35 cellular contexts compared by ENCODE assay signal in genomic region chrX:104469771-104470170, GRCh38.
"Had no signal": no experiment of that assay in that cellular context is flagged by ENCODE, and none has a peak within 500 bp of the region (broad histone marks: within the 10 kb centered on the region; RNA-seq: fewer than 3 reads in every experiment).

No MANE protein-coding gene starts in this region.

- H3K27me3 ChIP-seq: ascending aorta, cardiac muscle cell had no signal

- ATAC-seq: activated CD8-positive, alpha-beta memory T cell treated with anti-CD3 and anti-CD28 coated beads, Interleukin-2, amount 10 ng/mL, durations not matched to agents 7 days and 5 days; activated CD8-positive, alpha-beta T cell treated with anti-CD3 and anti-CD28 coated beads, Interleukin-2, amount 10 ng/mL, durations not matched to agents 7 days and 5 days; activated naive CD8-positive, alpha-beta T cell treated with anti-CD3 and anti-CD28 coated beads, Interleukin-2, amount 50 U/mL, for 24 hours had no signal

- H3K9me3 ChIP-seq: ascending aorta had no signal

- H3K27ac Mint-ChIP-seq: activated B cell treated with CpG ODN at 0.5 μM for 24 hours; activated CD4-positive, alpha-beta memory T cell treated with anti-CD3 and anti-CD28 coated beads, Interleukin-2, amount 10 ng/mL, durations not matched to agents 7 days and 5 days; activated CD4-positive, alpha-beta T cell treated with anti-CD3 and anti-CD28 coated beads, Interleukin-2, amount 10 ng/mL, durations not matched to agents 7 days and 5 days; activated CD8-positive, alpha-beta memory T cell treated with anti-CD3 and anti-CD28 coated beads, Interleukin-2, amount 10 ng/mL, durations not matched to agents 7 days and 5 days; activated CD8-positive, alpha-beta T cell treated with anti-CD3 and anti-CD28 coated beads, Interleukin-2, amount 10 ng/mL, durations not matched to agents 7 days and 5 days; activated naive CD4-positive, alpha-beta T cell treated with anti-CD3 and anti-CD28 coated beads, Interleukin-2, amount 10 ng/mL, durations not matched to agents 7 days and 5 days; activated naive CD4-positive, alpha-beta T cell treated with anti-CD3 and anti-CD28 coated beads, Interleukin-2, amount 50 U/mL, for 24 hours; activated naive CD8-positive, alpha-beta T cell; activated naive CD8-positive, alpha-beta T cell treated with anti-CD3 and anti-CD28 coated beads, Interleukin-2, amount 10 ng/mL, durations not matched to agents 7 days and 5 days; activated naive CD8-positive, alpha-beta T cell treated with anti-CD3 and anti-CD28 coated beads, Interleukin-2, amount 50 U/mL, for 24 hours; activated T-cell treated with anti-CD3 and anti-CD28 coated beads, Interleukin-2, amount 50 U/mL, for 24 hours; activated T-helper 2 cell treated with anti-CD3 and anti-CD28 coated beads, Interferon-gamma antibody, Interleukin-2, Interleukin-4, amounts not matched to agents 10 μg/mL and 5 μg/mL and 100 μg/mL, durations not matched to agents 14 hours and 24 hours and 36 hours; brain; T-helper 1 cell treated with Interleukin-12 subunit alpha and Interleukin-12 subunit beta and Interleukin-4 antibody, amounts not matched to agents 30 μg/mL and 1 μg/mL, for 36 hours; T-helper 2 cell treated with Interferon-gamma antibody and Interleukin-4, amounts not matched to agents 5 μg/mL and 100 μg/mL, for 36 hours had no signal

- H3K36me3 Mint-ChIP-seq: activated CD8-positive, alpha-beta memory T cell treated with anti-CD3 and anti-CD28 coated beads, Interleukin-2, amount 10 ng/mL, durations not matched to agents 7 days and 5 days; activated naive CD4-positive, alpha-beta T cell treated with anti-CD3 and anti-CD28 coated beads, Interleukin-2, amount 10 ng/mL, durations not matched to agents 7 days and 5 days; activated naive CD4-positive, alpha-beta T cell treated with anti-CD3 and anti-CD28 coated beads, Interleukin-2, amount 50 U/mL, for 24 hours; activated naive CD8-positive, alpha-beta T cell; activated naive CD8-positive, alpha-beta T cell treated with anti-CD3 and anti-CD28 coated beads, Interleukin-2, amount 10 ng/mL, durations not matched to agents 7 days and 5 days; brain had no signal

- H3K36me3 ChIP-seq: ascending aorta, cardiac muscle cell had no signal

- H3K4me3 Mint-ChIP-seq: activated B cell treated with CpG ODN at 0.5 μM for 24 hours; activated CD4-positive, alpha-beta memory T cell treated with anti-CD3 and anti-CD28 coated beads, Interleukin-2, amount 10 ng/mL, durations not matched to agents 7 days and 5 days; activated CD4-positive, alpha-beta T cell treated with anti-CD3 and anti-CD28 coated beads, Interleukin-2, amount 10 ng/mL, durations not matched to agents 7 days and 5 days; activated CD8-positive, alpha-beta memory T cell treated with anti-CD3 and anti-CD28 coated beads, Interleukin-2, amount 10 ng/mL, durations not matched to agents 7 days and 5 days; activated CD8-positive, alpha-beta T cell treated with anti-CD3 and anti-CD28 coated beads, Interleukin-2, amount 10 ng/mL, durations not matched to agents 7 days and 5 days; activated naive CD4-positive, alpha-beta T cell treated with anti-CD3 and anti-CD28 coated beads, Interleukin-2, amount 10 ng/mL, durations not matched to agents 7 days and 5 days; activated naive CD4-positive, alpha-beta T cell treated with anti-CD3 and anti-CD28 coated beads, Interleukin-2, amount 50 U/mL, for 24 hours; activated naive CD8-positive, alpha-beta T cell; activated naive CD8-positive, alpha-beta T cell treated with anti-CD3 and anti-CD28 coated beads, Interleukin-2, amount 10 ng/mL, durations not matched to agents 7 days and 5 days; activated naive CD8-positive, alpha-beta T cell treated with anti-CD3 and anti-CD28 coated beads, Interleukin-2, amount 50 U/mL, for 24 hours; activated T-cell treated with anti-CD3 and anti-CD28 coated beads, Interleukin-2, amount 50 U/mL, for 24 hours; brain; central memory CD8-positive, alpha-beta T cell; T-helper 1 cell treated with Interleukin-12 subunit alpha and Interleukin-12 subunit beta and Interleukin-4 antibody, amounts not matched to agents 30 μg/mL and 1 μg/mL, for 36 hours; T-helper 2 cell treated with Interferon-gamma antibody and Interleukin-4, amounts not matched to agents 5 μg/mL and 100 μg/mL, for 36 hours had no signal

- H3K4me3 ChIP-seq: ascending aorta, cardiac muscle cell had no signal

- H3K27me3 Mint-ChIP-seq: activated B cell treated with CpG ODN at 0.5 μM for 24 hours; activated CD4-positive, alpha-beta memory T cell treated with anti-CD3 and anti-CD28 coated beads, Interleukin-2, amount 10 ng/mL, durations not matched to agents 7 days and 5 days; activated CD4-positive, alpha-beta T cell treated with anti-CD3 and anti-CD28 coated beads, Interleukin-2, amount 10 ng/mL, durations not matched to agents 7 days and 5 days; activated CD8-positive, alpha-beta memory T cell treated with anti-CD3 and anti-CD28 coated beads, Interleukin-2, amount 10 ng/mL, durations not matched to agents 7 days and 5 days; activated naive CD4-positive, alpha-beta T cell treated with anti-CD3 and anti-CD28 coated beads, Interleukin-2, amount 10 ng/mL, durations not matched to agents 7 days and 5 days; activated naive CD4-positive, alpha-beta T cell treated with anti-CD3 and anti-CD28 coated beads, Interleukin-2, amount 50 U/mL, for 24 hours; activated naive CD8-positive, alpha-beta T cell; activated naive CD8-positive, alpha-beta T cell treated with anti-CD3 and anti-CD28 coated beads, Interleukin-2, amount 10 ng/mL, durations not matched to agents 7 days and 5 days; activated naive CD8-positive, alpha-beta T cell treated with anti-CD3 and anti-CD28 coated beads, Interleukin-2, amount 50 U/mL, for 24 hours; central memory CD8-positive, alpha-beta T cell had no signal

- H3K27ac ChIP-seq: ascending aorta, cardiac muscle cell, VCaP had no signal

- H3K4me1 Mint-ChIP-seq: activated B cell treated with CpG ODN at 0.5 μM for 24 hours; activated CD4-positive, alpha-beta memory T cell treated with anti-CD3 and anti-CD28 coated beads, Interleukin-2, amount 10 ng/mL, durations not matched to agents 7 days and 5 days; activated CD4-positive, alpha-beta T cell treated with anti-CD3 and anti-CD28 coated beads, Interleukin-2, amount 10 ng/mL, durations not matched to agents 7 days and 5 days; activated CD8-positive, alpha-beta memory T cell treated with anti-CD3 and anti-CD28 coated beads, Interleukin-2, amount 10 ng/mL, durations not matched to agents 7 days and 5 days; activated naive CD4-positive, alpha-beta T cell treated with anti-CD3 and anti-CD28 coated beads, Interleukin-2, amount 10 ng/mL, durations not matched to agents 7 days and 5 days; activated naive CD4-positive, alpha-beta T cell treated with anti-CD3 and anti-CD28 coated beads, Interleukin-2, amount 50 U/mL, for 24 hours; activated naive CD8-positive, alpha-beta T cell treated with anti-CD3 and anti-CD28 coated beads, Interleukin-2, amount 10 ng/mL, durations not matched to agents 7 days and 5 days; activated naive CD8-positive, alpha-beta T cell treated with anti-CD3 and anti-CD28 coated beads, Interleukin-2, amount 50 U/mL, for 24 hours; brain; central memory CD8-positive, alpha-beta T cell had no signal

- H3K9me3 Mint-ChIP-seq: activated CD4-positive, alpha-beta memory T cell treated with anti-CD3 and anti-CD28 coated beads, Interleukin-2, amount 10 ng/mL, durations not matched to agents 7 days and 5 days; activated CD4-positive, alpha-beta T cell treated with anti-CD3 and anti-CD28 coated beads, Interleukin-2, amount 10 ng/mL, durations not matched to agents 7 days and 5 days; activated naive CD4-positive, alpha-beta T cell treated with anti-CD3 and anti-CD28 coated beads, Interleukin-2, amount 10 ng/mL, durations not matched to agents 7 days and 5 days; activated naive CD4-positive, alpha-beta T cell treated with anti-CD3 and anti-CD28 coated beads, Interleukin-2, amount 50 U/mL, for 24 hours; activated naive CD8-positive, alpha-beta T cell treated with anti-CD3 and anti-CD28 coated beads, Interleukin-2, amount 10 ng/mL, durations not matched to agents 7 days and 5 days; activated naive CD8-positive, alpha-beta T cell treated with anti-CD3 and anti-CD28 coated beads, Interleukin-2, amount 50 U/mL, for 24 hours; activated T-cell treated with anti-CD3 and anti-CD28 coated beads, Interleukin-2, amount 50 U/mL, for 24 hours; activated T-helper 2 cell treated with anti-CD3 and anti-CD28 coated beads, Interferon-gamma antibody, Interleukin-2, Interleukin-4, amounts not matched to agents 10 μg/mL and 5 μg/mL and 100 μg/mL, durations not matched to agents 14 hours and 24 hours and 36 hours; T-helper 1 cell treated with Interleukin-12 subunit alpha and Interleukin-12 subunit beta and Interleukin-4 antibody, amounts not matched to agents 30 μg/mL and 1 μg/mL, for 36 hours; T-helper 2 cell treated with Interferon-gamma antibody and Interleukin-4, amounts not matched to agents 5 μg/mL and 100 μg/mL, for 36 hours had no signal

- DNase-seq: activated B cell treated with CpG ODN at 0.5 μM for 24 hours; activated CD4-positive, alpha-beta memory T cell treated with anti-CD3 and anti-CD28 coated beads, Interleukin-2, amount 10 ng/mL, durations not matched to agents 7 days and 5 days; activated CD4-positive, alpha-beta T cell treated with anti-CD3 and anti-CD28 coated beads for 4 hours; activated CD4-positive, alpha-beta T cell treated with anti-CD3 and anti-CD28 coated beads, Interleukin-2, amount 10 ng/mL, durations not matched to agents 7 days and 5 days; activated CD4-positive, alpha-beta T cell treated with anti-CD3 and anti-CD28 coated beads, Interleukin-2, amount 50 U/mL, for 48 hours; activated CD4-positive, CD25-positive, alpha-beta regulatory T cell treated with anti-CD3 and anti-CD28 coated beads, Interleukin-2, amount 50 U/mL, for 72 hours; activated CD8-positive, alpha-beta memory T cell treated with anti-CD3 and anti-CD28 coated beads for 24 hours; activated CD8-positive, alpha-beta memory T cell treated with anti-CD3 and anti-CD28 coated beads, Interleukin-2, amount 10 ng/mL, durations not matched to agents 7 days and 5 days; activated CD8-positive, alpha-beta memory T cell treated with anti-CD3 and anti-CD28 coated beads, Interleukin-2, amount 50 U/mL, for 48 hours; activated CD8-positive, alpha-beta T cell treated with anti-CD3 and anti-CD28 coated beads, Interleukin-2, amount 10 ng/mL, durations not matched to agents 7 days and 5 days; activated effector memory CD4-positive, alpha-beta T cell treated with Interleukin-2 at 50 U/mL for 16 hours; activated gamma-delta T cell; activated naive CD4-positive, alpha-beta T cell treated with anti-CD3 and anti-CD28 coated beads, Interleukin-2, amount 10 ng/mL, durations not matched to agents 7 days and 5 days; activated naive CD4-positive, alpha-beta T cell treated with Interleukin-2 at 50 U/mL for 16 hours; activated naive CD8-positive, alpha-beta T cell treated with anti-CD3 and anti-CD28 coated beads, Interleukin-2, amount 10 ng/mL, durations not matched to agents 7 days and 5 days; activated naive CD8-positive, alpha-beta T cell treated with anti-CD3 and anti-CD28 coated beads, Interleukin-2, amount 50 U/mL, for 24 hours; activated T-cell treated with anti-CD3 and anti-CD28 coated beads, Interleukin-2, amount 50 U/mL, for 24 hours; activated T-cell treated with anti-CD3 and anti-CD28 coated beads, Interleukin-2, amount 50 U/mL, for 48 hours; amygdala; anterior cingulate cortex; caudate nucleus; cerebellar nuclear complex; T-helper 1 cell; T-helper 2 cell; T-helper 9 cell had no signal

- H3K4me1 ChIP-seq: ascending aorta had no signal
